Comparison of ENCODE assay signal across 8 cellular contexts in genomic region chr10:100347568-100348195, GRCh38. TPM values are rescaled to one million over a fixed set of nuclear protein-coding genes. Genes with fewer than 3 reads are reported as not detected.
DNase-seq lines count a peak whose midpoint lies in the region; ATAC-seq and TF ChIP-seq lines count a peak whose summit lies in the region.

No MANE protein-coding gene starts in this region.

- H3K4me1 Mint-ChIP-seq in activated T-cell treated with anti-CD3 and anti-CD28 coated beads, Interleukin-2, amount 50 U/mL, for 4 hours (ENCODE audit: low read depth): peaks cover 16% of the 10 kb centered on the region
- peaks cover 69% of the 10 kb centered on the region for H3K4me1 Mint-ChIP-seq in neural progenitor cell

- H3K4me1 ChIP-seq in SJCRH30: peaks cover 22% of the 10 kb centered on the region
- H3K4me1 ChIP-seq in esophagus muscularis mucosa: peaks cover 18 to 24% (median 22%) of the 10 kb centered on the region in 4 donors
- H3K4me1 ChIP-seq in neural progenitor cell: peaks cover 41% of the 10 kb centered on the region

- H3K27me3 ChIP-seq in SJCRH30: no peaks in the 10 kb centered on the region
- H3K27me3 ChIP-seq in esophagus muscularis mucosa: peaks cover 0 to 61% (median 14%) of the 10 kb centered on the region in 4 donors
- H3K27me3 ChIP-seq in neural progenitor cell: no peaks in the 10 kb centered on the region

- no peak for DNase-seq in activated T-cell treated with anti-CD3 and anti-CD28 coated beads, Interleukin-2, amount 50 U/mL, for 4 hours
- no peak for DNase-seq in activated T-cell treated with anti-CD3 and anti-CD28 coated beads, Interleukin-2, amount 50 U/mL, for 1 hour
- DNase-seq in SJCRH30 (peak; percentile 51 to 60), esophagus muscularis mucosa (ENCODE audit: extremely low spot score) (no peak), neural progenitor cell (ENCODE audit: low spot score) (peak; percentile 33), RPMI8226 (no peak), GM20000 (ENCODE audit: low spot score) (no peak), GM19238 (ENCODE audit: insufficient read length, low spot score) (no peak)

- H3K4me3 ChIP-seq in SJCRH30 (peak overlapping the region; percentile 88), esophagus muscularis mucosa (peak overlapping the region; percentile 54 to 64 (median 59)), neural progenitor cell (peak overlapping the region; percentile 84)

- H3K27me3 Mint-ChIP-seq in activated T-cell treated with anti-CD3 and anti-CD28 coated beads, Interleukin-2, amount 50 U/mL, for 4 hours (ENCODE audit: low read depth): no peaks in the 10 kb centered on the region
- H3K27me3 Mint-ChIP-seq in neural progenitor cell (ENCODE audit: insufficient read depth, low read depth): peaks cover 9% of the 10 kb centered on the region

- H3K36me3 ChIP-seq in SJCRH30 (peaks cover 48% of the 10 kb centered on the region), esophagus muscularis mucosa (no peaks in the 10 kb centered on the region), neural progenitor cell (peaks cover 16% of the 10 kb centered on the region)

- no peak overlapping the region for H2AFZ ChIP-seq in neural progenitor cell (replicated peaks)

- TF ChIP-seq EP300 in esophagus muscularis mucosa (IDR thresholded peaks at IDR 0.05): no peak

- no peaks in the 10 kb centered on the region for H3K9me3 Mint-ChIP-seq in activated T-cell treated with anti-CD3 and anti-CD28 coated beads, Interleukin-2, amount 50 U/mL, for 4 hours
- no peaks in the 10 kb centered on the region for H3K9me3 Mint-ChIP-seq in neural progenitor cell

- H3K4me3 Mint-ChIP-seq in activated T-cell treated with anti-CD3 and anti-CD28 coated beads, Interleukin-2, amount 50 U/mL, for 4 hours: peak overlapping the region; percentile 84
- H3K4me3 Mint-ChIP-seq in neural progenitor cell: peak overlapping the region; percentile 100

- H3K79me2 ChIP-seq in neural progenitor cell (ENCODE audit: low read depth): peaks cover 78% of the 10 kb centered on the region

- peak overlapping the region; percentile 91 for H3K27ac Mint-ChIP-seq in neural progenitor cell

- TF ChIP-seq CTCF in esophagus muscularis mucosa (IDR thresholded peaks at IDR 0.05) (no peak), neural progenitor cell (IDR thresholded peaks at IDR 0.05) (no peak), GM20000 (IDR thresholded peaks at IDR 0.05; ENCODE audit: extremely low read depth, missing control alignments) (no peak)

- H3K27ac ChIP-seq in SJCRH30 (peak overlapping the region; percentile 79), esophagus muscularis mucosa (replicated peaks in 1 of 4) (peak overlapping the region in 3 of 4 donors; percentile 20 to 65 (median 58)), neural progenitor cell (peak overlapping the region; percentile 68)

- peaks cover 54% of the 10 kb centered on the region for H4K20me1 ChIP-seq in neural progenitor cell (ENCODE audit: low read depth)

- no peaks in the 10 kb centered on the region for H3K9me3 ChIP-seq in SJCRH30 (replicated peaks)
- no peaks in the 10 kb centered on the region for H3K9me3 ChIP-seq in esophagus muscularis mucosa
- H3K9me3 ChIP-seq in neural progenitor cell (ENCODE audit: low read depth): no peaks in the 10 kb centered on the region

- TF ChIP-seq POLR2A in esophagus muscularis mucosa (IDR thresholded peaks at IDR 0.05; ENCODE audit: low read depth): no peak

- peaks cover 18% of the 10 kb centered on the region for H3F3A ChIP-seq in neural progenitor cell (ENCODE audit: low read depth)

- H3K9ac ChIP-seq in neural progenitor cell: peak overlapping the region; percentile 88

- H3K4me2 ChIP-seq in neural progenitor cell: peak overlapping the region; percentile 92

- intact Hi-C loops in esophagus muscularis mucosa (cut with DNase I): no loop called here

- 16% methylated on average over 25 of the region's 32 CpGs for WGBS in esophagus muscularis mucosa

- peaks cover 11% of the 10 kb centered on the region for H3K36me3 Mint-ChIP-seq in activated T-cell treated with anti-CD3 and anti-CD28 coated beads, Interleukin-2, amount 50 U/mL, for 4 hours (ENCODE audit: insufficient read depth)
- H3K36me3 Mint-ChIP-seq in neural progenitor cell: peaks cover 48% of the 10 kb centered on the region

- ATAC-seq in activated T-cell treated with anti-CD3 and anti-CD28 coated beads, Interleukin-2, amount 50 U/mL, for 4 hours: peak in 1 of 2 donors; percentile 10

RNA-seq across cellular contexts. Expression of gene SCD, which starts 0.6 kb away (rescaled TPM):
- total RNA-seq in activated T-cell treated with anti-CD3 and anti-CD28 coated beads, Interleukin-2, amount 50 U/mL, for 4 hours: 10 to 100 TPM; 19.7 to 26.7 (median 21.1) TPM
- 421 and 427 TPM in 2 replicates for total RNA-seq in SJCRH30 (2014; rRNA removed; shearing (Covaris generic))
- total RNA-seq in esophagus muscularis mucosa: 10 to 100 TPM in 1 of 4 donors, 1 to 10 TPM in 3; 7.1 to 16.8 (median 9.1) TPM
- 448 and 468 TPM in 2 replicates for total RNA-seq in neural progenitor cell (ENCODE audit: low replicate concordance)

RNA-seq across cellular contexts. Expression of gene PKD2L1, which starts 17.7 kb away (rescaled TPM):
- not detected for total RNA-seq in activated T-cell treated with anti-CD3 and anti-CD28 coated beads, Interleukin-2, amount 50 U/mL, for 4 hours
- total RNA-seq in SJCRH30 (2014; rRNA removed; shearing (Covaris generic)): not detected in 2 replicates
- not detected for total RNA-seq in esophagus muscularis mucosa
- not detected in 2 replicates for total RNA-seq in neural progenitor cell (ENCODE audit: low replicate concordance)

Comparison
In these comparisons a context has a peak if more than half of its experiments do, and no peak if none do; other contexts are left out.
1. DNase-seq: peak in SJCRH30 (2 of 2) and neural progenitor cell (single experiment); none in activated T-cell treated with anti-CD3 and anti-CD28 coated beads, Interleukin-2, amount 50 U/mL, for 4 hours (single experiment), activated T-cell treated with anti-CD3 and anti-CD28 coated beads, Interleukin-2, amount 50 U/mL, for 1 hour (single experiment), esophagus muscularis mucosa (single experiment), RPMI8226 (single experiment), GM20000 (single experiment) and GM19238 (single experiment).
2. RNA of gene SCD, which starts 0.6 kb away (total RNA-seq): 448 to 468 TPM in neural progenitor cell and 421 to 427 TPM in SJCRH30; 19.7 to 26.7 TPM in activated T-cell treated with anti-CD3 and anti-CD28 coated beads, Interleukin-2, amount 50 U/mL, for 4 hours and 7.1 to 16.8 TPM in esophagus muscularis mucosa; every median in the first group is over 10 times any median in the second.
3. Peak in every context shown above with its lines, with median percentiles within 50 percentile points of each other: H3K27ac ChIP-seq and H3K4me3 ChIP-seq.